Comparison of ENCODE assay signal across 8 cellular contexts in the genomic region with DNA sequence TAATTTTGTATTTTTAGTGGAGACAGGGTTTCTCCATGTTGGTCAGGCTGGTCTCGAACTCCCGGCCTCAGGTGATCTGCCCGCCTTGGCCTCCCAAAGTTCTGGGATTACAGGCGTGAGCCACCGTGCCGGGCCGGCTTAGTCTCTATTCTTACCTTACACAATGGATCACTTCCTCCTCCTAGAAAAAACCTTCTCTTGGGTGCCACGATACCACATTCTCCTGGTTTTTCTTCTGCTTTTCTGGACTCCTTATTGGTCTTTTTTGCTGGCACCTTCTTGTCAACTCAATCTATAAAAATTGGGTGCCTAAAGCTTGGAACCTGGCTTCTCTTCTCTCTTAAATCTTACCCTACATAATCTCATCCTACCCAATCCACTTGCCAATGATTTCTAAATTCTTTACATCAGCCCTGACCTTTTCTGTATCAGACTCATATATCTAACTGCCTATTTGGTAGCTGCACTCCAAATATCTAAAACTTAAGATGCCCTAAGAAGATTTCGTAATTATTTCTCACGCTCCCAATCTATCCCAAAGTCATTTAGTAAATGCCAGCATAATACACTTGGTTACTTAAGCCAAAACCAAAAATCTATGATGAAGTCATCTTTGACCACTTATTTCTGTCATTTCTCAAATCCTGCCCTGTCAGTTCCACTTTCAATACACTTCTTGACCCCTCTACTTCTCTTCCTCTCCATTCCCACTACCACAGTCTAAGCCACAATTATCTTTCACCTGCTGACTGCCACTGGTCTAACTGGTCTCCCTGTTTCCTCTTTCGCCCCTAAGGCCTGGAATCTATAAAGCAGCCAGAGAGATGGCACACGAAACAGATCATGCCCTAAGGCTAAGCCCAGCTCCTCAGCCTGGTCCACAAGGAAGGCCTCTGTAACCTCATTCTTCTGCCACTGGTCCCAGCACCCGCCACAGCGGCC. TPM values are rescaled to one million over a fixed set of nuclear protein-coding genes. Genes with fewer than 3 reads are reported as not detected.
DNase-seq lines count a peak whose midpoint lies in the region; ATAC-seq and TF ChIP-seq lines count a peak whose summit lies in the region.

No MANE protein-coding gene starts in this region.

- CTCF ChIA-PET in RWPE1 (lab: Yijun Ruan, JAX), result interaction anchor here (0.9 to 1.0 kb wide), 2 partner anchors 14 to 49 kb away, joined by 3 read pairs; no protein-coding TSS in a partner anchor

- no peak for TF ChIP-seq CTCF in RWPE1 (conservative IDR thresholded peaks at IDR 0.05; ENCODE audit: low read depth)
- TF ChIP-seq CTCF in fibroblast of pulmonary artery (IDR thresholded peaks at IDR 0.05; ENCODE audit: low read length, missing control alignments), result no peak

- POLR2A ChIA-PET in RWPE1 (lab: Yijun Ruan, JAX; ENCODE audit: low non-redundant PET), result interaction anchor here (0.5 to 0.6 kb wide), 3 partner anchors 15 to 1674 kb away, joined by 3 to 4 read pairs (median 3); no protein-coding TSS in a partner anchor

- ATAC-seq in GM18519 (IDR thresholded peaks at IDR 0.05; ENCODE audit: low FRiP score, unreplicated experiment), result no peak

- DNase-seq in CD1c-positive myeloid dendritic cell (ENCODE audit: extremely low spot score) (peak; percentile 78), H7 (no peak), RWPE1 (ENCODE audit: low spot score) (no peak), fibroblast of pulmonary artery (ENCODE audit: low read depth) (no peak), middle frontal gyrus (ENCODE audit: extremely low spot score, low spot score) (no peak)
- no peak for DNase-seq in activated CD4-positive, alpha-beta T cell treated with anti-CD3 and anti-CD28 coated beads for 4 hours

- H3K27ac ChIP-seq in RWPE1 (peak overlapping the region; percentile 90), skin epidermis (peak overlapping the region; percentile 93 to 100 (median 98))

- H3K4me3 ChIP-seq in H7 (ENCODE audit: insufficient read depth, low read depth, low read length) (peak overlapping the region; percentile 95), fibroblast of pulmonary artery (replicated peaks; ENCODE audit: low read depth, low read length) (peak overlapping the region; percentile 97), skin epidermis (peak overlapping the region; percentile 82 to 100 (median 98))

- H3K36me3 ChIP-seq in H7 (replicated peaks; ENCODE audit: control insufficient read depth, insufficient read depth, low read length), result peaks cover 17% of the 10 kb centered on the region

- no peaks in the 10 kb centered on the region for H3K27me3 ChIP-seq in H7 (ENCODE audit: control insufficient read depth, insufficient read depth, low read length)

RNA-seq across cellular contexts. Expression of a gene that starts 43.2 kb away (rescaled TPM):
- total RNA-seq in H7 (2014; rRNA removed; shearing (Covaris generic)), result 34.2 and 36.8 TPM in 2 replicates

RNA-seq across cellular contexts. Expression of a gene that starts 54.9 kb away (rescaled TPM):
- total RNA-seq in H7 (2014; rRNA removed; shearing (Covaris generic)), result 0.03 TPM in 1 of 2 replicates, not detected in the other
